Comparison of ENCODE assay signal across 10 cellular contexts in the genomic region with DNA sequence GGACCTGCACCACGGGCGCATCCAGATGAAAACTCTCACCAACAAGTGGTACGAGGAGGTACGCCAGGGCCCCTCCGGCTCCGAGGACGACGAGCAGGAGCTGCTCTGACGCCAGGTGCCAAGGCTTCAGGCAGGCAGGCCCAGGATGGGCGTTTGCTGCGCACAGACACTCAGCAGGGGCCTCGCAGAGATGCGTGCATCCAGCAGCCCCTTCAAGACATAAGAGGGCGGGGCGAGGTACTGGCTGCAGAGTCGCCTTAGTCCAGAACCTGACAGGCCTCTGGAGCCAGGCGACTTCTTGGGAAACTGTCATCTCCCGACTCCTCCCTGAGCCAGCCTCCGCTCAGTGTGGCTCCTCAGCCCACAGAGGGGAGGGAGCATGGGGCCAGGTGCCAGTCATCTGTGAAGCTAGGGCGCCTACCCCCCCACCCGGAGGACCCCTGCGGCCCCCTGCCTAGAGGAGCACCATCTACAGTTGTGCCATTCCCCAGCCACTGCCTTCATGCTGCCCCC. TPM values are rescaled to one million over a fixed set of nuclear protein-coding genes. Genes with fewer than 3 reads are reported as not detected.
A peak's percentile ranks its signal among the peaks of the same experiment; 100 is the strongest.
DNase-seq lines count a peak whose midpoint lies in the region; ATAC-seq and TF ChIP-seq lines count a peak whose summit lies in the region.
"Had no signal": no experiment of that assay in that cellular context is flagged by ENCODE, and none has a peak within 500 bp of the region (broad histone marks: within the 10 kb centered on the region; RNA-seq: fewer than 3 reads in every experiment).

No MANE protein-coding gene starts in this region.

- no peak overlapping the region for H3K18ac ChIP-seq in H9 (ENCODE audit: insufficient read length, low read depth, low read length)

- H3K27me3 ChIP-seq in H9 (ENCODE audit: insufficient read depth, low read length) (no peaks in the 10 kb centered on the region), right lobe of liver (no peaks in the 10 kb centered on the region), hepatocyte (no peaks in the 10 kb centered on the region)
- H3K27me3 ChIP-seq: Peyer's patch had no signal

- H2AFZ ChIP-seq in H9 (ENCODE audit: low read length), result no peak overlapping the region
- no peak overlapping the region for H2AFZ ChIP-seq in hepatocyte

- H3T11ph ChIP-seq in H9 (ENCODE audit: low read length), result no peak overlapping the region

- no peak for DNase-seq in H9
- DNase-seq in activated CD4-positive, alpha-beta memory T cell treated with anti-CD3 and anti-CD28 coated beads, Interleukin-2, amount 10 ng/mL, durations not matched to agents 7 days and 5 days, result no peak
- DNase-seq in right lobe of liver, result peak in 2 of 3 donors; percentile 43 to 53
- no peak for DNase-seq in stimulated activated naive CD8-positive, alpha-beta T cell treated with anti-CD3 and anti-CD28 coated beads, Interleukin-15, amount 100 ng/mL, for 72 hours
- DNase-seq in stimulated activated CD4-positive, alpha-beta T cell treated with anti-CD3 and anti-CD28 coated beads, Interleukin-15, amount 100 ng/mL, for 24 hours, result no peak
- DNase-seq in hepatocyte (ENCODE audit: low spot score), result no peak

- H3K27me3 Mint-ChIP-seq in H9 (ENCODE audit: low read depth), result peaks cover 1% of the 10 kb centered on the region
- no peaks in the 10 kb centered on the region for H3K27me3 Mint-ChIP-seq in activated CD4-positive, alpha-beta memory T cell treated with anti-CD3 and anti-CD28 coated beads, Interleukin-2, amount 10 ng/mL, durations not matched to agents 7 days and 5 days
- no peaks in the 10 kb centered on the region for H3K27me3 Mint-ChIP-seq in stimulated activated naive CD8-positive, alpha-beta T cell treated with anti-CD3 and anti-CD28 coated beads, Interleukin-15, amount 100 ng/mL, for 72 hours
- H3K27me3 Mint-ChIP-seq: CD4-positive, alpha-beta memory T cell had no signal

- no peak overlapping the region for H3K4ac ChIP-seq in H9 (ENCODE audit: low read depth, low read length)

- no peaks in the 10 kb centered on the region for H3K79me2 ChIP-seq in H9 (ENCODE audit: insufficient read depth, low read length)
- H3K79me2 ChIP-seq in hepatocyte, result no peaks in the 10 kb centered on the region

- no peak overlapping the region for H4K5ac ChIP-seq in H9 (ENCODE audit: insufficient read length, low read depth, low read length)

- no peaks in the 10 kb centered on the region for H4K20me1 ChIP-seq in H9 (ENCODE audit: control insufficient read depth, insufficient read depth, insufficient read length)
- no peaks in the 10 kb centered on the region for H4K20me1 ChIP-seq in hepatocyte (ENCODE audit: insufficient read depth, poor library complexity, severe bottlenecking)

- H2BK12ac ChIP-seq in H9 (ENCODE audit: insufficient read length, low read depth, low read length), result no peak overlapping the region

- H3K4me3 ChIP-seq in right lobe of liver (no peak overlapping the region), hepatocyte (no peak overlapping the region)
- H3K4me3 ChIP-seq: Peyer's patch had no signal

- peak overlapping the region in 1 of 2 experiments; percentile 52; a peak in 1 of 5 replicates for H3K4me3 Mint-ChIP-seq in H9
- H3K4me3 Mint-ChIP-seq in activated CD4-positive, alpha-beta memory T cell treated with anti-CD3 and anti-CD28 coated beads, Interleukin-2, amount 10 ng/mL, durations not matched to agents 7 days and 5 days, result no peak overlapping the region
- no peak overlapping the region for H3K4me3 Mint-ChIP-seq in stimulated activated naive CD8-positive, alpha-beta T cell treated with anti-CD3 and anti-CD28 coated beads, Interleukin-15, amount 100 ng/mL, for 72 hours
- H3K4me3 Mint-ChIP-seq: CD4-positive, alpha-beta memory T cell had no signal

- H2AK5ac ChIP-seq in H9 (ENCODE audit: insufficient read length, low read length), result no peak overlapping the region

- H3K9me3 ChIP-seq in H9 (ENCODE audit: control insufficient read depth, low read depth, low read length) (no peaks in the 10 kb centered on the region), right lobe of liver (no peaks in the 10 kb centered on the region), hepatocyte (ENCODE audit: low read depth) (no peaks in the 10 kb centered on the region)
- H3K9me3 ChIP-seq: Peyer's patch had no signal

- H4K91ac ChIP-seq in H9 (ENCODE audit: insufficient read length, low read depth, low read length), result no peak overlapping the region

- no CpG with 5 or more reads among the region's 22 CpGs for WGBS in H9 (ENCODE audit: extremely low coverage, insufficient read length, low lambda C conversion rate)
- no CpG with 5 or more reads among the region's 22 CpGs for WGBS in right lobe of liver (ENCODE audit: insufficient coverage, low coverage, low lambda C conversion rate, missing lambda C conversion rate)
- WGBS in hepatocyte (ENCODE audit: low lambda C conversion rate, missing lambda C conversion rate), result 97% methylated on average over 17 of the region's 22 CpGs

- POLR2A ChIA-PET in activated CD4-positive, alpha-beta memory T cell treated with anti-CD3 and anti-CD28 coated beads, Interleukin-2, amount 10 ng/mL, durations not matched to agents 7 days and 5 days (lab: Charles Lee), result interaction anchor here (1.2 kb wide), 1 partner anchor 278 kb away, joined by 4 read pairs; no protein-coding TSS in a partner anchor

- H3K79me1 ChIP-seq in H9 (ENCODE audit: insufficient read depth, low read depth, low read length, poor library complexity, severe bottlenecking), result no peaks in the 10 kb centered on the region

- H3K36me3 Mint-ChIP-seq in H9 (ENCODE audit: insufficient read depth in 1 of 3, low read depth in 3 of 3), result peaks cover 3 to 22% (median 19%) of the 10 kb centered on the region in 3 experiments; a peak in 6 of 7 replicates
- H3K36me3 Mint-ChIP-seq in activated CD4-positive, alpha-beta memory T cell treated with anti-CD3 and anti-CD28 coated beads, Interleukin-2, amount 10 ng/mL, durations not matched to agents 7 days and 5 days (ENCODE audit: low read depth), result peaks cover 46% of the 10 kb centered on the region

- no peak overlapping the region for H3K27ac ChIP-seq in H9 (ENCODE audit: insufficient read length, low read depth, low read length)
- peak overlapping the region in 1 of 3 donors; percentile 37 for H3K27ac ChIP-seq in right lobe of liver
- no peak overlapping the region for H3K27ac ChIP-seq in hepatocyte

- no peaks in the 10 kb centered on the region for H3K4me1 ChIP-seq in H9 (ENCODE audit: insufficient read depth, low read length)
- H3K4me1 ChIP-seq in right lobe of liver, result peaks cover 0 to 23% (median 13%) of the 10 kb centered on the region in 4 donors
- H3K4me1 ChIP-seq in hepatocyte (ENCODE audit: insufficient read depth), result no peaks in the 10 kb centered on the region

- H4K8ac ChIP-seq in H9 (replicated peaks; ENCODE audit: insufficient read length, low read depth, low read length), result no peak overlapping the region

- H2BK5ac ChIP-seq in H9 (ENCODE audit: insufficient read length, low read length), result no peak overlapping the region

- peaks cover 26 to 50% of the 10 kb centered on the region in 2 experiments for H3K4me1 Mint-ChIP-seq in H9
- H3K4me1 Mint-ChIP-seq in activated CD4-positive, alpha-beta memory T cell treated with anti-CD3 and anti-CD28 coated beads, Interleukin-2, amount 10 ng/mL, durations not matched to agents 7 days and 5 days, result peaks cover 18% of the 10 kb centered on the region
- H3K4me1 Mint-ChIP-seq in stimulated activated naive CD8-positive, alpha-beta T cell treated with anti-CD3 and anti-CD28 coated beads, Interleukin-15, amount 100 ng/mL, for 72 hours, result peaks cover 27% of the 10 kb centered on the region

- H3K27ac Mint-ChIP-seq in H9, result peak overlapping the region in 2 of 3 experiments; percentile 65 to 96; a peak in 4 of 7 replicates
- H3K27ac Mint-ChIP-seq in activated CD4-positive, alpha-beta memory T cell treated with anti-CD3 and anti-CD28 coated beads, Interleukin-2, amount 10 ng/mL, durations not matched to agents 7 days and 5 days, result peak overlapping the region; percentile 8
- H3K27ac Mint-ChIP-seq in stimulated activated naive CD8-positive, alpha-beta T cell treated with anti-CD3 and anti-CD28 coated beads, Interleukin-15, amount 100 ng/mL, for 72 hours, result peak overlapping the region in 1 of 2 donors; percentile 22

- TF ChIP-seq CTCF in H9 (conservative IDR thresholded peaks at IDR 0.05), result no peak
- TF ChIP-seq CTCF in right lobe of liver (IDR thresholded peaks at IDR 0.05), result no peak
- TF ChIP-seq CTCF in hepatocyte (IDR thresholded peaks at IDR 0.05; ENCODE audit: poor library complexity), result no peak

- CTCF ChIA-PET in activated CD4-positive, alpha-beta memory T cell treated with anti-CD3 and anti-CD28 coated beads, Interleukin-2, amount 10 ng/mL, durations not matched to agents 7 days and 5 days (lab: Charles Lee), result interaction anchor here (0.9 to 3.8 kb wide), 12 partner anchors 12 to 321 kb away, joined by 3 to 16 read pairs (median 4); partner anchors contain the start of gene SPATA2

- no peak overlapping the region for H2BK15ac ChIP-seq in H9 (ENCODE audit: low read depth, low read length)

- H3K4me2 ChIP-seq in H9 (ENCODE audit: insufficient read depth, insufficient read length, low read length) (no peak overlapping the region), hepatocyte (no peak overlapping the region)

- H3K23ac ChIP-seq in H9 (ENCODE audit: insufficient read length, low read depth, low read length), result no peak overlapping the region

- H3K36me3 ChIP-seq in right lobe of liver, result peaks cover 0 to 16% (median 0%) of the 10 kb centered on the region in 4 donors
- no peaks in the 10 kb centered on the region for H3K36me3 ChIP-seq in hepatocyte (replicated peaks; ENCODE audit: insufficient read depth, low read depth)

- no peaks in the 10 kb centered on the region for H3K9me2 ChIP-seq in hepatocyte (replicated peaks; ENCODE audit: insufficient read depth)

- ATAC-seq in right lobe of liver (no peak), GM18861 (IDR thresholded peaks at IDR 0.05; ENCODE audit: unreplicated experiment) (no peak), HG03095 (IDR thresholded peaks at IDR 0.05; ENCODE audit: unreplicated experiment) (no peak)
- ATAC-seq in stimulated activated naive CD8-positive, alpha-beta T cell treated with anti-CD3 and anti-CD28 coated beads, Interleukin-15, amount 100 ng/mL, for 72 hours, result peak; percentile 22

- no peak for TF ChIP-seq POLR2A in right lobe of liver (IDR thresholded peaks at IDR 0.05)

- H3K14ac ChIP-seq in H9 (ENCODE audit: insufficient read depth, low read length), result no peak overlapping the region

- H3K9me3 Mint-ChIP-seq in H9, result no peaks in the 10 kb centered on the region
- no peaks in the 10 kb centered on the region for H3K9me3 Mint-ChIP-seq in activated CD4-positive, alpha-beta memory T cell treated with anti-CD3 and anti-CD28 coated beads, Interleukin-2, amount 10 ng/mL, durations not matched to agents 7 days and 5 days
- H3K9me3 Mint-ChIP-seq in stimulated activated naive CD8-positive, alpha-beta T cell treated with anti-CD3 and anti-CD28 coated beads, Interleukin-15, amount 100 ng/mL, for 72 hours, result no peaks in the 10 kb centered on the region
- H3K9me3 Mint-ChIP-seq: CD4-positive, alpha-beta memory T cell had no signal

- intact Hi-C loops in right lobe of liver (cut with DNase I), result no loop called here

- H3K9ac ChIP-seq in H9 (ENCODE audit: extremely low read depth, insufficient read length, low read length), result no peak overlapping the region

- H3K56ac ChIP-seq in H9 (ENCODE audit: insufficient read length, low read depth, low read length), result no peak overlapping the region

- no peak overlapping the region for H2BK120ac ChIP-seq in H9 (ENCODE audit: low read depth, low read length, poor library complexity, severe bottlenecking)

- no peak overlapping the region for H2BK20ac ChIP-seq in H9 (ENCODE audit: low read depth, low read length, poor library complexity, severe bottlenecking)

- H3K23me2 ChIP-seq in H9 (ENCODE audit: insufficient read length, low read depth, low read length, poor library complexity, severe bottlenecking), result no peaks in the 10 kb centered on the region

RNA-seq across cellular contexts. Expression of gene SPATA2, which starts 27.4 kb away (rescaled TPM):
- total RNA-seq in H9 (2021) (9.6 and 9.8 TPM in 2 replicates), right lobe of liver (1 to 10 TPM; 1.9 to 3.6 (median 2.9) TPM), hepatocyte (4.9 and 5.9 TPM in 2 replicates)
- 1 to 10 TPM; 8.4 to 9.0 TPM for total RNA-seq in activated CD4-positive, alpha-beta memory T cell treated with anti-CD3 and anti-CD28 coated beads, Interleukin-2, amount 10 ng/mL, durations not matched to agents 7 days and 5 days
- 9.6 and 10.1 TPM in 2 replicates for polyA plus RNA-seq in hepatocyte

RNA-seq across cellular contexts. Expression of gene RNF114, which starts 48.3 kb away (rescaled TPM):
- total RNA-seq in H9 (2021), result 73.4 and 75.5 TPM in 2 replicates
- 10 to 100 TPM; 66.4 to 76.4 TPM for total RNA-seq in activated CD4-positive, alpha-beta memory T cell treated with anti-CD3 and anti-CD28 coated beads, Interleukin-2, amount 10 ng/mL, durations not matched to agents 7 days and 5 days
- total RNA-seq in right lobe of liver, result 100 to 1,000 TPM in 1 of 6 experiments, 10 to 100 TPM in 5; 38.6 to 113 (median 44.9) TPM
- total RNA-seq in hepatocyte, result 67.1 and 93.7 TPM in 2 replicates
- polyA plus RNA-seq in hepatocyte, result 64.8 and 65.8 TPM in 2 replicates

Comparison
In these comparisons a context has a peak if more than half of its experiments do, and no peak if none do; other contexts are left out.
1. DNase-seq: peak in right lobe of liver (2 of 3); none in H9 (single experiment), activated CD4-positive, alpha-beta memory T cell treated with anti-CD3 and anti-CD28 coated beads, Interleukin-2, amount 10 ng/mL, durations not matched to agents 7 days and 5 days (single experiment), stimulated activated naive CD8-positive, alpha-beta T cell treated with anti-CD3 and anti-CD28 coated beads, Interleukin-15, amount 100 ng/mL, for 72 hours (0 of 2), stimulated activated CD4-positive, alpha-beta T cell treated with anti-CD3 and anti-CD28 coated beads, Interleukin-15, amount 100 ng/mL, for 24 hours (single experiment) and hepatocyte (single experiment).